19 cellular contexts compared by ENCODE assay signal in genomic region chr15:75698399-75698747, GRCh38. TPM values are rescaled to one million over a fixed set of nuclear protein-coding genes. Genes with fewer than 3 reads are reported as not detected.
DNase-seq lines count a peak whose midpoint lies in the region; ATAC-seq and TF ChIP-seq lines count a peak whose summit lies in the region.
"Had no signal": no experiment of that assay in that cellular context is flagged by ENCODE, and none has a peak within 500 bp of the region (broad histone marks: within the 10 kb centered on the region; RNA-seq: fewer than 3 reads in every experiment).

No MANE protein-coding gene starts in this region.

- no peaks in the 10 kb centered on the region for H3K9me3 ChIP-seq in left ventricle myocardium inferior (replicated peaks)
- H3K9me3 ChIP-seq in esophagus squamous epithelium, result no peaks in the 10 kb centered on the region
- H3K9me3 ChIP-seq in sigmoid colon, result no peaks in the 10 kb centered on the region
- no peaks in the 10 kb centered on the region for H3K9me3 ChIP-seq in aorta (ENCODE audit: control insufficient read depth, low read length)

- H3K27ac ChIP-seq in left ventricle myocardium inferior (replicated peaks), result peak overlapping the region; percentile 78
- peak overlapping the region; percentile 61 to 92 (median 86) for H3K27ac ChIP-seq in esophagus squamous epithelium
- peak overlapping the region; percentile 95 to 99 (median 97) for H3K27ac ChIP-seq in sigmoid colon
- peak overlapping the region; percentile 45 to 53 for H3K27ac ChIP-seq in aorta (ENCODE audit: low read depth in 1 of 2, low read length in 2 of 2)
- H3K27ac ChIP-seq: PC-9 had no signal

- WGBS in esophagus squamous epithelium, 2 donors, result 83 to 100% methylated on average over 1 to 8 of the region's 8 CpGs
- 89 to 94% methylated on average over 8 of the region's 8 CpGs for WGBS in sigmoid colon, 2 donors
- 63 to 68% methylated on average over 8 of the region's 8 CpGs for WGBS in aorta, 2 donors

- no peak for TF ChIP-seq POLR2A in esophagus squamous epithelium (IDR thresholded peaks at IDR 0.05)
- TF ChIP-seq POLR2A in sigmoid colon (IDR thresholded peaks at IDR 0.05), result no peak

- H3K27me3 ChIP-seq in left ventricle myocardium inferior (ENCODE audit: low read depth), result peaks cover 7% of the 10 kb centered on the region
- H3K27me3 ChIP-seq in esophagus squamous epithelium, result peaks cover 0 to 67% (median 0%) of the 10 kb centered on the region in 4 donors
- no peaks in the 10 kb centered on the region for H3K27me3 ChIP-seq in sigmoid colon
- H3K27me3 ChIP-seq in aorta (ENCODE audit: control insufficient read depth in 1 of 2, insufficient read depth in 2 of 2, low read length in 1 of 2), result no peaks in the 10 kb centered on the region

- DNase-seq in left ventricle myocardium inferior, result no peak
- no peak for DNase-seq in left ventricle myocardium superior
- no peak for DNase-seq in esophagus squamous epithelium (lab: John Stamatoyannopoulos, UW)
- DNase-seq in sigmoid colon, result no peak
- DNase-seq in aorta, result no peak
- DNase-seq in activated CD8-positive, alpha-beta memory T cell treated with anti-CD3 and anti-CD28 coated beads, Interleukin-2, amount 50 U/mL, for 48 hours, result no peak
- DNase-seq: 8988T; CD8-positive, alpha-beta memory T cell; DMS79 treated with DMSO at 0.1 percent for 48 hours; GOT3; MM.1S; NCI-H1092 treated with DMSO at 0.1 percent for 48 hours; NCI-H1694 treated with DMSO at 0.1 percent for 48 hours; NCI-H2107; NCI-H2227 treated with DMSO at 0.1 percent for 48 hours; NCI-H524; PC-9 had no signal

- H3K36me3 ChIP-seq in left ventricle myocardium inferior, result no peaks in the 10 kb centered on the region
- no peaks in the 10 kb centered on the region for H3K36me3 ChIP-seq in esophagus squamous epithelium
- no peaks in the 10 kb centered on the region for H3K36me3 ChIP-seq in sigmoid colon
- H3K36me3 ChIP-seq in aorta (ENCODE audit: control insufficient read depth in 1 of 2, insufficient read depth in 2 of 2, low read length in 1 of 2), result no peaks in the 10 kb centered on the region

- intact Hi-C loops in left ventricle myocardium inferior (cut with micrococcal nuclease) (no loop called here), left ventricle myocardium superior (cut with micrococcal nuclease) (no loop called here), esophagus squamous epithelium (cut with DNase I) (no loop called here), sigmoid colon (cut with DNase I) (no loop called here), aorta (cut with DNase I) (no loop called here)

- peaks cover 86% of the 10 kb centered on the region for H3K4me1 ChIP-seq in left ventricle myocardium inferior
- H3K4me1 ChIP-seq in esophagus squamous epithelium, result peaks cover 62 to 92% (median 79%) of the 10 kb centered on the region in 3 donors
- H3K4me1 ChIP-seq in sigmoid colon, result peaks cover 0 to 93% (median 92%) of the 10 kb centered on the region in 4 donors
- H3K4me1 ChIP-seq in aorta (ENCODE audit: control insufficient read depth in 1 of 2, insufficient read depth in 2 of 2, low read length in 2 of 2), result peaks cover 3% of the 10 kb centered on the region in 2 donors

- TF ChIP-seq EP300 in sigmoid colon (IDR thresholded peaks at IDR 0.05), result no peak

- no peak for TF ChIP-seq CTCF in left ventricle myocardium inferior (IDR thresholded peaks at IDR 0.05; ENCODE audit: borderline replicate concordance)
- no peak for TF ChIP-seq CTCF in esophagus squamous epithelium (IDR thresholded peaks at IDR 0.05)
- TF ChIP-seq CTCF in sigmoid colon (IDR thresholded peaks at IDR 0.05), result no peak

- H3K4me3 ChIP-seq in left ventricle myocardium inferior, result no peak overlapping the region
- H3K4me3 ChIP-seq in esophagus squamous epithelium, result no peak overlapping the region
- H3K4me3 ChIP-seq in sigmoid colon, result no peak overlapping the region
- H3K4me3 ChIP-seq in aorta (ENCODE audit: low read length in 2 of 2), result no peak overlapping the region
- H3K4me3 ChIP-seq: PC-9 had no signal

- ATAC-seq in left ventricle myocardium superior, result no peak
- no peak for ATAC-seq in aorta (ENCODE audit: low FRiP score)
- ATAC-seq in GM21576 (IDR thresholded peaks at IDR 0.05; ENCODE audit: unreplicated experiment), result no peak
- ATAC-seq in HG02938 (IDR thresholded peaks at IDR 0.05; ENCODE audit: unreplicated experiment), result no peak

RNA-seq across cellular contexts. Expression of gene CSPG4, which starts 14.3 kb away (rescaled TPM):
- total RNA-seq in left ventricle myocardium inferior (9.1 TPM), left ventricle myocardium superior (5.2 TPM), esophagus squamous epithelium (10 to 100 TPM in 1 of 4 donors, 1 to 10 TPM in 3; 2.9 to 13.4 (median 4.2) TPM), sigmoid colon (100 to 1,000 TPM in 2 of 4 donors, 10 to 100 TPM in 2; 45.7 to 151 (median 93.9) TPM), aorta (100 to 1,000 TPM in 1 of 2 donors, 10 to 100 TPM in 1; 86.8 to 160 TPM)
- polyA plus RNA-seq in sigmoid colon (1 to 10 TPM in 1 of 3 donors, under 1 TPM in 2; 0.23 to 8.4 (median 0.60) TPM), aorta (10 to 100 TPM; 10.6 to 45.1 TPM)
- total RNA-seq: CD8-positive, alpha-beta memory T cell had no signal
- polyA plus RNA-seq: CD8-positive, alpha-beta memory T cell had no signal

RNA-seq across cellular contexts. Expression of gene SNX33, which starts 50.7 kb away (rescaled TPM):
- 11.4 TPM for total RNA-seq in left ventricle myocardium inferior
- total RNA-seq in left ventricle myocardium superior, result 12.0 TPM
- total RNA-seq in esophagus squamous epithelium, result 10 to 100 TPM; 20.3 to 36.4 (median 25.9) TPM
- 10 to 100 TPM; 20.1 to 32.7 (median 25.8) TPM for total RNA-seq in sigmoid colon
- 10 to 100 TPM in 2 of 3 donors, 1 to 10 TPM in 1; 9.0 to 20.9 (median 12.7) TPM for polyA plus RNA-seq in sigmoid colon
- total RNA-seq in aorta, result 10 to 100 TPM; 30.9 to 59.5 TPM
- polyA plus RNA-seq in aorta, result 10 to 100 TPM in 1 of 2 donors, 1 to 10 TPM in 1; 6.3 to 26.7 TPM

RNA-seq across cellular contexts. Expression of gene IMP3, which starts 58.3 kb away (rescaled TPM):
- total RNA-seq in left ventricle myocardium inferior, result 49.1 TPM
- 45.3 TPM for total RNA-seq in left ventricle myocardium superior
- 100 to 1,000 TPM; 129 to 173 (median 140) TPM for total RNA-seq in esophagus squamous epithelium
- total RNA-seq in sigmoid colon, result 100 to 1,000 TPM in 1 of 4 donors, 10 to 100 TPM in 3; 55.4 to 117 (median 84.3) TPM
- polyA plus RNA-seq in sigmoid colon, result 10 to 100 TPM; 58.3 to 94.1 (median 62.0) TPM
- total RNA-seq in aorta, result 10 to 100 TPM; 35.2 to 46.1 TPM
- polyA plus RNA-seq in aorta, result 10 to 100 TPM; 38.7 to 47.0 TPM
